In genomic region chr17:43549496-43549895, GRCh38 we compare ENCODE assay signal across 1 cellular context.
A peak's percentile ranks its signal among the peaks of the same experiment; 100 is the strongest.
TF ChIP-seq lines count a peak whose summit lies in the region.

No MANE protein-coding gene starts in this region.

TF ChIP-seq in HepG2, 621 proteins besides CTCF, POLR2A, EP300 and RAD21:
- no peak for TF ChIP-seq ZNF607 (CRISPR knock-in tag; IDR thresholded peaks at IDR 0.05; ENCODE audit: borderline replicate concordance)
- TF ChIP-seq ZNF282 (IDR thresholded peaks at IDR 0.05; ENCODE audit: partially characterized antibody) = no peak
- no peak for TF ChIP-seq PLRG1 (conservative IDR thresholded peaks at IDR 0.05)
- 0 out of 2 replicates have a peak, but pooled peaks have one; percentile 40 for TF ChIP-seq POLR2G (IDR thresholded peaks at IDR 0.05; ENCODE audit: low read depth, low read length)
- TF ChIP-seq ZNF619 (CRISPR knock-in tag; IDR thresholded peaks at IDR 0.05) = no peak
- TF ChIP-seq ZFP91 (CRISPR knock-in tag; IDR thresholded peaks at IDR 0.05; ENCODE audit: borderline replicate concordance) = 0 out of 2 replicates have a peak, but pooled peaks have one; percentile 35
- TF ChIP-seq MAX (IDR thresholded peaks at IDR 0.05) = 0 out of 2 replicates have a peak, but pooled peaks have one; percentile 11
- TF ChIP-seq RBAK (CRISPR knock-in tag; IDR thresholded peaks at IDR 0.05) = no peak
- TF ChIP-seq RFXAP (CRISPR knock-in tag; IDR thresholded peaks at IDR 0.05; ENCODE audit: borderline replicate concordance) = no peak
- TF ChIP-seq KLF13 (CRISPR knock-in tag; IDR thresholded peaks at IDR 0.05) = no peak
- no peak for TF ChIP-seq ZNF354B (CRISPR knock-in tag; IDR thresholded peaks at IDR 0.05)
- TF ChIP-seq ZNF615 (CRISPR knock-in tag; IDR thresholded peaks at IDR 0.05; ENCODE audit: borderline replicate concordance) = no peak
- TF ChIP-seq ZNF687 (CRISPR knock-in tag; IDR thresholded peaks at IDR 0.05) = peak; percentile 26; the same call in 1 of the 2 replicates
- TF ChIP-seq TP53 (CRISPR knock-in tag; conservative IDR thresholded peaks at IDR 0.05) = no peak
- no peak for TF ChIP-seq DRAP1 (CRISPR knock-in tag; IDR thresholded peaks at IDR 0.05)
- TF ChIP-seq ZBTB7B (CRISPR knock-in tag; IDR thresholded peaks at IDR 0.05) = no peak
